Comparison of ENCODE assay signal across 8 cellular contexts in the genomic region with DNA sequence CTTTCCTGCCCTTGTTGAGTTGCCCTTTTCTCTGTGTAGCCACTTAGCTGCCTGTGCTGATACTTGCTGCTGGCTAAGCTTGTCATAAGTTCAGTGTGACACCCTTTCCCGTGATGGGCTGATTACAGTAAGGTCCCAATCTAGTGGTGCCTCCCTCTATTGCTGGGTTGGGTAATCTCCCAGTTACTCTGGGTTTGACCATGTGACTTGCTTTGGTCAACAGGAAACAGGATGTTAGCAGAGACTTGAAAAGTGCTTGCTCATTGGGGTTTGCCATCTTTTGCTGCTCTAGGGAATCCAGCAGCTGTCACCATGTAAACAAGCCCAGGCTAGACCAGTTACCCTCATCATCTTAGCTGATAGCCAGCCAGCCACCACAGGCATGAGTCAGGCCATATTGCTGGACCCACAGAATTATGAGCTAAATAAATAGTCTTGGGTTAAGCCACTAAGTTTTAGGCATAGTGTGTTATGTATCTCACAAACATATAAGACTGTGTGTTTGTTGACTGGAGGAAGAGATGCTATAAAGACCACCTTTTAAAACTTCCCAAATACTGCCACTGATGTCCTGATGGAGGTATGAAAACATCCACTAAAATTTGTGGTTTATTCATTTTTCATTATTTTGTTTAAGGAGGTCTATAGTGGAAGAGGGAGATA. TPM values are rescaled to one million over a fixed set of nuclear protein-coding genes. Genes with fewer than 3 reads are reported as not detected.
DNase-seq lines count a peak whose midpoint lies in the region; ATAC-seq and TF ChIP-seq lines count a peak whose summit lies in the region.

No MANE protein-coding gene starts in this region.

- peaks cover 4% of the 10 kb centered on the region for H3K36me3 Mint-ChIP-seq in activated CD4-positive, alpha-beta memory T cell treated with anti-CD3 and anti-CD28 coated beads for 36 hours
- H3K36me3 Mint-ChIP-seq in type B pancreatic cell: no peaks in the 10 kb centered on the region

- peaks cover 16% of the 10 kb centered on the region for H3K9me3 Mint-ChIP-seq in activated CD4-positive, alpha-beta memory T cell treated with anti-CD3 and anti-CD28 coated beads for 36 hours
- H3K9me3 Mint-ChIP-seq in type B pancreatic cell: peaks cover 13% of the 10 kb centered on the region

- TF ChIP-seq CTCF in AG10803 (conservative IDR thresholded peaks at IDR 0.05; ENCODE audit: low read length) (no peak), type B pancreatic cell (conservative IDR thresholded peaks at IDR 0.05) (no peak)

- DNase-seq in AG10803 (ENCODE audit: low read depth) (peak; percentile 97), LoVo (ENCODE audit: low spot score) (peak; percentile 51), left lobe of liver (ENCODE audit: low spot score) (peak; percentile 50), type B pancreatic cell (ENCODE audit: extremely low spot score, unreplicated experiment) (no peak), iPS-NIHi7 (ENCODE audit: extremely low spot score) (no peak), mucosa of gallbladder (ENCODE audit: low spot score) (no peak)
- peak; percentile 38 for DNase-seq in activated CD4-positive, alpha-beta memory T cell treated with anti-CD3 and anti-CD28 coated beads for 36 hours

- no peak overlapping the region for H3K27ac Mint-ChIP-seq in activated CD4-positive, alpha-beta memory T cell treated with anti-CD3 and anti-CD28 coated beads for 36 hours
- H3K27ac Mint-ChIP-seq in type B pancreatic cell: no peak overlapping the region

- H3K4me1 Mint-ChIP-seq in activated CD4-positive, alpha-beta memory T cell treated with anti-CD3 and anti-CD28 coated beads for 36 hours (ENCODE audit: low read depth): peaks cover 9% of the 10 kb centered on the region
- H3K4me1 Mint-ChIP-seq in type B pancreatic cell (ENCODE audit: unreplicated experiment): no peaks in the 10 kb centered on the region

- H3K4me3 ChIP-seq in AG10803 (ENCODE audit: low read length): no peak overlapping the region

- peaks cover 10% of the 10 kb centered on the region for H3K27me3 Mint-ChIP-seq in activated CD4-positive, alpha-beta memory T cell treated with anti-CD3 and anti-CD28 coated beads for 36 hours
- peaks cover 14% of the 10 kb centered on the region for H3K27me3 Mint-ChIP-seq in type B pancreatic cell

- intact Hi-C loops in activated CD4-positive, alpha-beta memory T cell treated with anti-CD3 and anti-CD28 coated beads for 36 hours (cut with micrococcal nuclease): no loop called here

- POLR2A ChIA-PET in activated CD4-positive, alpha-beta memory T cell treated with anti-CD3 and anti-CD28 coated beads for 36 hours (lab: Charles Lee): no interaction called here

- no peak overlapping the region for H3K4me3 Mint-ChIP-seq in activated CD4-positive, alpha-beta memory T cell treated with anti-CD3 and anti-CD28 coated beads for 36 hours
- H3K4me3 Mint-ChIP-seq in type B pancreatic cell: no peak overlapping the region

- CTCF ChIA-PET in activated CD4-positive, alpha-beta memory T cell treated with anti-CD3 and anti-CD28 coated beads for 36 hours (lab: Charles Lee): interaction anchor here (2.4 kb wide), 1 partner anchor 27 kb away, joined by 8 read pairs; no protein-coding TSS in a partner anchor

- peak; percentile 75 for ATAC-seq in GM18861 (IDR thresholded peaks at IDR 0.05; ENCODE audit: unreplicated experiment)
- peak; percentile 33 for ATAC-seq in left lobe of liver

RNA-seq across cellular contexts. Expression of gene LEP, which starts 4.0 kb away (rescaled TPM):
- total RNA-seq in activated CD4-positive, alpha-beta memory T cell treated with anti-CD3 and anti-CD28 coated beads for 36 hours: not detected
- total RNA-seq in left lobe of liver (not detected), type B pancreatic cell (ENCODE audit: low replicate concordance) (not detected in 2 replicates), mucosa of gallbladder (not detected)

Comparison
In these comparisons a context has a peak if more than half of its experiments do, and no peak if none do; other contexts are left out.
1. DNase-seq: peak in AG10803 (single experiment), LoVo (single experiment), activated CD4-positive, alpha-beta memory T cell treated with anti-CD3 and anti-CD28 coated beads for 36 hours (single experiment) and left lobe of liver (single experiment); none in type B pancreatic cell (single experiment), iPS-NIHi7 (single experiment) and mucosa of gallbladder (single experiment).